Comparison of ENCODE assay signal across 10 cellular contexts in genomic region chr18:51654441-51655326, GRCh38.
DNase-seq lines count a peak whose midpoint lies in the region; ATAC-seq lines count a peak whose summit lies in the region.
"Had no signal": no experiment of that assay in that cellular context is flagged by ENCODE, and none has a peak within 500 bp of the region (broad histone marks: within the 10 kb centered on the region; RNA-seq: fewer than 3 reads in every experiment).

No MANE protein-coding gene starts in this region.

- ATAC-seq in GM19372 (IDR thresholded peaks at IDR 0.05; ENCODE audit: low read depth, unreplicated experiment) (peak; percentile 47), HG02852 (IDR thresholded peaks at IDR 0.05; ENCODE audit: unreplicated experiment) (peak; percentile 71)
- peak; percentile 83 for ATAC-seq in stimulated activated memory B cell treated with anti-CD40 and anti-IgM and Interleukin-4, amounts not matched to agents 10 μg/mL and 1 μg/mL and 100 μg/mL, for 72 hours
- no peak for ATAC-seq in activated naive CD4-positive, alpha-beta T cell treated with anti-CD3 and anti-CD28 coated beads, Interleukin-2, amount 50 U/mL, for 72 hours
- ATAC-seq: K562 had no signal

- H3K9me3 Mint-ChIP-seq in stimulated activated memory B cell treated with anti-CD40 and anti-IgM and Interleukin-4, amounts not matched to agents 10 μg/mL and 1 μg/mL and 100 μg/mL, for 72 hours: no peaks in the 10 kb centered on the region
- no peaks in the 10 kb centered on the region for H3K9me3 Mint-ChIP-seq in activated naive CD4-positive, alpha-beta T cell treated with anti-CD3 and anti-CD28 coated beads, Interleukin-2, amount 50 U/mL, for 72 hours

- H3K27me3 Mint-ChIP-seq in stimulated activated memory B cell treated with anti-CD40 and anti-IgM and Interleukin-4, amounts not matched to agents 10 μg/mL and 1 μg/mL and 100 μg/mL, for 72 hours: peaks cover 8% of the 10 kb centered on the region

- H3K36me3 Mint-ChIP-seq in stimulated activated memory B cell treated with anti-CD40 and anti-IgM and Interleukin-4, amounts not matched to agents 10 μg/mL and 1 μg/mL and 100 μg/mL, for 72 hours: no peaks in the 10 kb centered on the region
- no peaks in the 10 kb centered on the region for H3K36me3 Mint-ChIP-seq in activated naive CD4-positive, alpha-beta T cell treated with anti-CD3 and anti-CD28 coated beads, Interleukin-2, amount 50 U/mL, for 72 hours

- DNase-seq in NCI-H146 (lab: John Stamatoyannopoulos, UW) (peak; percentile 96), NCI-H1048 (lab: John Stamatoyannopoulos, UW) (no peak), NCI-H1436 (lab: John Stamatoyannopoulos, UW) (no peak)
- no peak for DNase-seq in activated naive CD4-positive, alpha-beta T cell treated with anti-CD3 and anti-CD28 coated beads, Interleukin-2, amount 50 U/mL, for 72 hours (ENCODE audit: low spot score in 2 of 2)
- DNase-seq: SK-N-SH had no signal

- peak overlapping the region; percentile 61 for H3K4me3 Mint-ChIP-seq in stimulated activated memory B cell treated with anti-CD40 and anti-IgM and Interleukin-4, amounts not matched to agents 10 μg/mL and 1 μg/mL and 100 μg/mL, for 72 hours
- H3K4me3 Mint-ChIP-seq: activated T-cell treated with anti-CD3 and anti-CD28 coated beads, Interleukin-2, amount 50 U/mL, for 72 hours had no signal

- peak overlapping the region; percentile 81 for H3K27ac Mint-ChIP-seq in stimulated activated memory B cell treated with anti-CD40 and anti-IgM and Interleukin-4, amounts not matched to agents 10 μg/mL and 1 μg/mL and 100 μg/mL, for 72 hours
- no peak overlapping the region for H3K27ac Mint-ChIP-seq in activated naive CD4-positive, alpha-beta T cell treated with anti-CD3 and anti-CD28 coated beads, Interleukin-2, amount 50 U/mL, for 72 hours
- H3K27ac Mint-ChIP-seq: activated T-cell treated with anti-CD3 and anti-CD28 coated beads, Interleukin-2, amount 50 U/mL, for 72 hours had no signal

- H3K4me1 Mint-ChIP-seq in stimulated activated memory B cell treated with anti-CD40 and anti-IgM and Interleukin-4, amounts not matched to agents 10 μg/mL and 1 μg/mL and 100 μg/mL, for 72 hours: peaks cover 24% of the 10 kb centered on the region

Comparison
In these comparisons a context has a peak if more than half of its experiments do, and no peak if none do; other contexts are left out.
1. ATAC-seq: peak in GM19372 (single experiment), HG02852 (single experiment) and stimulated activated memory B cell treated with anti-CD40 and anti-IgM and Interleukin-4, amounts not matched to agents 10 μg/mL and 1 μg/mL and 100 μg/mL, for 72 hours (single experiment); none in activated naive CD4-positive, alpha-beta T cell treated with anti-CD3 and anti-CD28 coated beads, Interleukin-2, amount 50 U/mL, for 72 hours (0 of 2).